ENCODE assay signal across 1 cellular context in the genomic region with DNA sequence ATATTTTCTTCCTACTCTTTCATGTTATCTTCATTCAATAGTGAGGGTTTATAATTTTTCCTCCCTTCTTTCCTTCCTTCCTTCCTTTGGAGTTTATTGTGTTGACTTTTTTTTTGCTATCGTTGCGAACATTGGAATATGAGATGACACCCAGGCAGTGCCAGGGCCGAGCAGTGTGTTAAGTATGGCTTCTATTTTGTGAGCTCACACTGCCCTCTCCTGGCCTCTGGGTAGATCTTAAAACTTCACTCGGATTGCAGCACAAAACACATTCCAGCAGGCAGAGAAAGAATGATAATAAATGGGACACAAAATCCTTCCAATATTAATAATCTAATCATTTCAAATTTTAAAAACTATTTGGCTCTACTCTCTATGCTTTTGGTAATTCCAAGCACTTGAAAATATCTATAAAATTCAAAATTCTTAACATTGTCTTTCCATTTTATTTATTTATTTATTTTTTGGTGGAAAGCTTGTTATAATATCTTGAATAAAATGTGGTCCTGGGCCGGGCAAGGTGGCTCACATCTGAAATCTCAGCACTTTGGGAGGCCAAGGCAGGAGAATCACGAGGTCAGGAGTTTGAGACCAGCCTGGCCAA.
TF ChIP-seq lines count a peak whose summit lies in the region.

No MANE protein-coding gene starts in this region.

TF ChIP-seq in K562, 482 proteins besides CTCF, POLR2A, EP300 and RAD21 (continued from another document):
- TF ChIP-seq, protein P1, sequence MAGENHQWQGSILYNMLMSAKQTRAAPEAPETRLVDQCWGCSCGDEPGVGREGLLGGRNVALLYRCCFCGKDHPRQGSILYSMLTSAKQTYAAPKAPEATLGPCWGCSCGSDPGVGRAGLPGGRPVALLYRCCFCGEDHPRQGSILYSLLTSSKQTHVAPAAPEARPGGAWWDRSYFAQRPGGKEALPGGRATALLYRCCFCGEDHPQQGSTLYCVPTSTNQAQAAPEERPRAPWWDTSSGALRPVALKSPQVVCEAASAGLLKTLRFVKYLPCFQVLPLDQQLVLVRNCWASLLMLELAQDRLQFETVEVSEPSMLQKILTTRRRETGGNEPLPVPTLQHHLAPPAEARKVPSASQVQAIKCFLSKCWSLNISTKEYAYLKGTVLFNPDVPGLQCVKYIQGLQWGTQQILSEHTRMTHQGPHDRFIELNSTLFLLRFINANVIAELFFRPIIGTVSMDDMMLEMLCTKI (IDR thresholded peaks at IDR 0.05; ENCODE audit: partially characterized antibody), result no peak
- TF ChIP-seq HLTF (IDR thresholded peaks at IDR 0.05) (0 out of 2 replicates have a peak, but pooled peaks have one; percentile 42), TEAD4 (IDR thresholded peaks at IDR 0.05; ENCODE audit: low read length) (peak; percentile 42), TEAD4 (CRISPR knock-in tag; IDR thresholded peaks at IDR 0.05; ENCODE audit: borderline replicate concordance) (no peak), DPF2 (IDR thresholded peaks at IDR 0.05) (no peak), STAG1 (CRISPR knock-in tag; IDR thresholded peaks at IDR 0.05; ENCODE audit: borderline replicate concordance) (peak; percentile 55; the same call in 1 of the 2 replicates), ZBTB8A (IDR thresholded peaks at IDR 0.05; ENCODE audit: partially characterized antibody) (no peak), NFIC (IDR thresholded peaks at IDR 0.05) (no peak)
- TF ChIP-seq, protein P2, sequence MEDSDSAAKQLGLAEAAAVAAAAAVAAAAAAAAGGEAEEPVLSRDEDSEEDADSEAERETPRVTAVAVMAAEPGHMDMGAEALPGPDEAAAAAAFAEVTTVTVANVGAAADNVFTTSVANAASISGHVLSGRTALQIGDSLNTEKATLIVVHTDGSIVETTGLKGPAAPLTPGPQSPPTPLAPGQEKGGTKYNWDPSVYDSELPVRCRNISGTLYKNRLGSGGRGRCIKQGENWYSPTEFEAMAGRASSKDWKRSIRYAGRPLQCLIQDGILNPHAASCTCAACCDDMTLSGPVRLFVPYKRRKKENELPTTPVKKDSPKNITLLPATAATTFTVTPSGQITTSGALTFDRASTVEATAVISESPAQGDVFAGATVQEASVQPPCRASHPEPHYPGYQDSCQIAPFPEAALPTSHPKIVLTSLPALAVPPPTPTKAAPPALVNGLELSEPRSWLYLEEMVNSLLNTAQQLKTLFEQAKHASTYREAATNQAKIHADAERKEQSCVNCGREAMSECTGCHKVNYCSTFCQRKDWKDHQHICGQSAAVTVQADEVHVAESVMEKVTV (CRISPR knock-in tag; IDR thresholded peaks at IDR 0.05), result peak; percentile 88
TF ChIP-seq in K562: peak in this region for 11.
